In genomic region chr14:102872020-102872419, GRCh38 we compare ENCODE assay signal across 20 cellular contexts. TPM values are rescaled to one million over a fixed set of nuclear protein-coding genes. Genes with fewer than 3 reads are reported as not detected.
DNase-seq lines count a peak whose midpoint lies in the region; ATAC-seq and TF ChIP-seq lines count a peak whose summit lies in the region.
"Had no signal": no experiment of that assay in that cellular context is flagged by ENCODE, and none has a peak within 500 bp of the region (broad histone marks: within the 10 kb centered on the region; RNA-seq: fewer than 3 reads in every experiment).

No MANE protein-coding gene starts in this region.

- DNase-seq in DMS79 (lab: John Stamatoyannopoulos, UW) (peak; percentile 56), DMS79 treated with DMSO at 0.1 percent for 48 hours (lab: John Stamatoyannopoulos, UW) (no peak), left ventricle myocardium inferior (no peak), right atrium auricular region (ENCODE audit: low spot score) (no peak), left ventricle myocardium superior (no peak), AG20443 (ENCODE audit: low spot score) (no peak), PC-3 (no peak)
- DNase-seq: activated CD8-positive, alpha-beta memory T cell treated with anti-CD3 and anti-CD28 coated beads, Interleukin-2, amount 50 U/mL, for 4 hours; BE2C; brain microvascular endothelial cell; erythroblast; foreskin melanocyte; kidney; NCI-H1436; NCI-H69; SIG-M5; stimulated activated CD4-positive, alpha-beta T cell treated with anti-CD3 and anti-CD28 coated beads, Interleukin-1b, Interleukin-23, amount 100 ng/mL, for 48 hours; stomach had no signal

- no peaks in the 10 kb centered on the region for H3K79me2 ChIP-seq in PC-3 (ENCODE audit: low read length)

- TF ChIP-seq CTCF in left ventricle myocardium inferior (IDR thresholded peaks at IDR 0.05; ENCODE audit: borderline replicate concordance) (no peak), right atrium auricular region (IDR thresholded peaks at IDR 0.05) (no peak), PC-3 (conservative IDR thresholded peaks at IDR 0.05; ENCODE audit: low read depth, low read length) (no peak)

- POLR2A ChIA-PET in PC-3 (lab: Charles Lee; ENCODE audit: unreplicated experiment), result no interaction called here

- H3K36me3 ChIP-seq in left ventricle myocardium inferior (peaks cover 38% of the 10 kb centered on the region), right atrium auricular region (peaks cover 9% of the 10 kb centered on the region), PC-3 (ENCODE audit: low read depth, low read length) (peaks cover 22% of the 10 kb centered on the region)

- H4K20me1 ChIP-seq in PC-3 (ENCODE audit: low read length), result no peaks in the 10 kb centered on the region

- H3K27me3 ChIP-seq in left ventricle myocardium inferior (ENCODE audit: low read depth) (no peaks in the 10 kb centered on the region), right atrium auricular region (no peaks in the 10 kb centered on the region), PC-3 (ENCODE audit: low read length) (no peaks in the 10 kb centered on the region)
- H3K27me3 ChIP-seq: BE2C, brain microvascular endothelial cell, dorsolateral prefrontal cortex, stomach had no signal

- H3K27ac ChIP-seq in left ventricle myocardium inferior (replicated peaks), result peak overlapping the region; percentile 41
- H3K27ac ChIP-seq in right atrium auricular region, result no peak overlapping the region
- H3K27ac ChIP-seq in PC-3 (ENCODE audit: low read length), result no peak overlapping the region
- H3K27ac ChIP-seq: brain microvascular endothelial cell, stomach had no signal

- ATAC-seq in left ventricle myocardium superior (peak; percentile 66), PC-3 (no peak), GM19023 (IDR thresholded peaks at IDR 0.05; ENCODE audit: unreplicated experiment) (no peak)

- H3K4me2 ChIP-seq in PC-3 (ENCODE audit: low read length), result no peak overlapping the region

- peaks cover 17% of the 10 kb centered on the region for H3K4me1 ChIP-seq in left ventricle myocardium inferior
- H3K4me1 ChIP-seq in right atrium auricular region, result peaks cover 0 to 13% of the 10 kb centered on the region in 2 donors
- H3K4me1 ChIP-seq in PC-3 (ENCODE audit: insufficient read depth, low read length), result no peaks in the 10 kb centered on the region
- H3K4me1 ChIP-seq: BE2C, stomach had no signal

- no TSS peak for BruUV-seq in PC-3 (replicated peaks; lab: Mats Ljungman, UMichigan)

- CTCF ChIA-PET in PC-3 (lab: Charles Lee), result no interaction called here

- no peaks in the 10 kb centered on the region for H3F3A ChIP-seq in PC-3 (ENCODE audit: low read length, unreplicated experiment)

- H3K9me3 ChIP-seq in left ventricle myocardium inferior (replicated peaks) (no peaks in the 10 kb centered on the region), right atrium auricular region (no peaks in the 10 kb centered on the region), PC-3 (ENCODE audit: low read length) (no peaks in the 10 kb centered on the region)
- H3K9me3 ChIP-seq: BE2C, stomach had no signal

- intact Hi-C loops in left ventricle myocardium inferior (cut with micrococcal nuclease), result no loop called here
- intact Hi-C loops in left ventricle myocardium superior (cut with micrococcal nuclease), result no loop called here
- intact Hi-C loops in PC-3 (cut with micrococcal nuclease), result no loop called here

- no peak overlapping the region for H2AFZ ChIP-seq in PC-3 (ENCODE audit: low read length)

- H3K9ac ChIP-seq in PC-3 (ENCODE audit: low read length), result no peak overlapping the region

- H3K4me3 ChIP-seq in left ventricle myocardium inferior (no peak overlapping the region), right atrium auricular region (no peak overlapping the region), PC-3 (ENCODE audit: low read length) (no peak overlapping the region)
- H3K4me3 ChIP-seq: dorsolateral prefrontal cortex, stomach had no signal

- no peaks in the 10 kb centered on the region for H3K9me2 ChIP-seq in PC-3 (replicated peaks; ENCODE audit: low read length)

RNA-seq across cellular contexts. Expression of gene AMN, which starts 50.4 kb away (rescaled TPM):
- total RNA-seq in left ventricle myocardium inferior, result not detected
- total RNA-seq in right atrium auricular region, result under 1 TPM in 1 of 2 donors, not detected in 1; 0.71 TPM
- total RNA-seq in left ventricle myocardium superior, result not detected
- 0.17 TPM in 1 of 2 replicates, not detected in the other for total RNA-seq in PC-3 (2014; rRNA removed)
